10 cellular contexts compared by ENCODE assay signal in genomic region chr12:26941251-26941650, GRCh38. TPM values are rescaled to one million over a fixed set of nuclear protein-coding genes. Genes with fewer than 3 reads are reported as not detected.
DNase-seq lines count a peak whose midpoint lies in the region; ATAC-seq and TF ChIP-seq lines count a peak whose summit lies in the region.
"Had no signal": no experiment of that assay in that cellular context is flagged by ENCODE, and none has a peak within 500 bp of the region (broad histone marks: within the 10 kb centered on the region; RNA-seq: fewer than 3 reads in every experiment).

No MANE protein-coding gene starts in this region.

- TF ChIP-seq POLR2A in testis (IDR thresholded peaks at IDR 0.05), result no peak

- WGBS in testis, 2 donors, result 22 to 25% methylated on average over 1 of the region's 1 CpG

- H3K4me1 ChIP-seq in effector memory CD4-positive, alpha-beta T cell (ENCODE audit: control insufficient read depth, insufficient read depth, low read length, poor library complexity, severe bottlenecking), result peaks cover 19% of the 10 kb centered on the region
- H3K4me1 ChIP-seq in testis, result peaks cover 24% of the 10 kb centered on the region

- peaks cover 38% of the 10 kb centered on the region for H3K36me3 Mint-ChIP-seq in activated naive CD4-positive, alpha-beta T cell treated with anti-CD3 and anti-CD28 coated beads, Interleukin-2, amount 10 ng/mL, durations not matched to agents 7 days and 5 days
- H3K36me3 Mint-ChIP-seq in T-helper 17 cell (ENCODE audit: low read depth), result peaks cover 10% of the 10 kb centered on the region

- no peak for TF ChIP-seq CTCF in testis (IDR thresholded peaks at IDR 0.05)

- no peaks in the 10 kb centered on the region for H3K36me3 ChIP-seq in effector memory CD4-positive, alpha-beta T cell (ENCODE audit: control insufficient read depth, insufficient read depth, low read length)
- no peaks in the 10 kb centered on the region for H3K36me3 ChIP-seq in testis (ENCODE audit: low read depth, missing control alignments)

- peaks cover 46% of the 10 kb centered on the region for H3K4me1 Mint-ChIP-seq in activated naive CD4-positive, alpha-beta T cell treated with anti-CD3 and anti-CD28 coated beads, Interleukin-2, amount 10 ng/mL, durations not matched to agents 7 days and 5 days
- H3K4me1 Mint-ChIP-seq in T-helper 17 cell, result peaks cover 42% of the 10 kb centered on the region

- H3K9me3 Mint-ChIP-seq in activated naive CD4-positive, alpha-beta T cell treated with anti-CD3 and anti-CD28 coated beads, Interleukin-2, amount 10 ng/mL, durations not matched to agents 7 days and 5 days, result peaks cover 4% of the 10 kb centered on the region

- intact Hi-C loops in testis (cut with DNase I; ENCODE audit: low total_unique reads), result no loop called here

- ATAC-seq in T-helper 17 cell, result no peak
- ATAC-seq in HG03571 (IDR thresholded peaks at IDR 0.05; ENCODE audit: unreplicated experiment), result no peak

- no peaks in the 10 kb centered on the region for H3K27me3 ChIP-seq in effector memory CD4-positive, alpha-beta T cell (replicated peaks; ENCODE audit: control insufficient read depth, insufficient read depth, low read length, poor library complexity, severe bottlenecking)
- H3K27me3 ChIP-seq in testis, result no peaks in the 10 kb centered on the region

- CTCF ChIA-PET in activated naive CD4-positive, alpha-beta T cell treated with anti-CD3 and anti-CD28 coated beads, Interleukin-2, amount 10 ng/mL, durations not matched to agents 7 days and 5 days (lab: Charles Lee), result interaction anchor here (1.3 kb wide), 2 partner anchors 11 to 35 kb away, joined by 3 to 5 read pairs; no protein-coding TSS in a partner anchor

- no peak for DNase-seq in activated naive CD4-positive, alpha-beta T cell treated with anti-CD3 and anti-CD28 coated beads, Interleukin-2, amount 10 ng/mL, durations not matched to agents 7 days and 5 days
- no peak for DNase-seq in activated naive CD4-positive, alpha-beta T cell treated with anti-CD3 and anti-CD28 coated beads, Interleukin-2, amount 50 U/mL, for 16 hours
- DNase-seq in T-helper 17 cell (no peak), testis (no peak), caudate nucleus (lab: John Stamatoyannopoulos, UW) (no peak), D341Med (ENCODE audit: low spot score) (no peak)
- no peak for DNase-seq in effector memory CD4-positive, alpha-beta T cell
- DNase-seq: midbrain; NK-92 treated with Interleukin-12 subunit alpha and Interleukin-12 subunit beta, amount 100 ng/mL, for 24 hours had no signal

- H3K27ac Mint-ChIP-seq in activated naive CD4-positive, alpha-beta T cell treated with anti-CD3 and anti-CD28 coated beads, Interleukin-2, amount 10 ng/mL, durations not matched to agents 7 days and 5 days, result peak overlapping the region; percentile 99
- H3K27ac Mint-ChIP-seq in T-helper 17 cell, result peak overlapping the region; percentile 97

- peak overlapping the region; percentile 20 for H3K4me3 ChIP-seq in effector memory CD4-positive, alpha-beta T cell (ENCODE audit: insufficient read depth, low read depth, low read length, poor library complexity, severe bottlenecking)
- no peak overlapping the region for H3K4me3 ChIP-seq in testis

- H3K9me3 ChIP-seq in T-helper 17 cell (ENCODE audit: control insufficient read depth, low read length, poor library complexity, severe bottlenecking) (no peaks in the 10 kb centered on the region), testis (no peaks in the 10 kb centered on the region)
- no peaks in the 10 kb centered on the region for H3K9me3 ChIP-seq in effector memory CD4-positive, alpha-beta T cell (ENCODE audit: control insufficient read depth, low read length)

- H3K27me3 Mint-ChIP-seq in activated naive CD4-positive, alpha-beta T cell treated with anti-CD3 and anti-CD28 coated beads, Interleukin-2, amount 10 ng/mL, durations not matched to agents 7 days and 5 days, result no peaks in the 10 kb centered on the region
- no peaks in the 10 kb centered on the region for H3K27me3 Mint-ChIP-seq in T-helper 17 cell

- H3K4me3 Mint-ChIP-seq in activated naive CD4-positive, alpha-beta T cell treated with anti-CD3 and anti-CD28 coated beads, Interleukin-2, amount 10 ng/mL, durations not matched to agents 7 days and 5 days, result peak overlapping the region; percentile 89
- H3K4me3 Mint-ChIP-seq in T-helper 17 cell, result peak overlapping the region; percentile 99

- peak overlapping the region; percentile 94 for H3K27ac ChIP-seq in effector memory CD4-positive, alpha-beta T cell (ENCODE audit: insufficient read depth, low read length, poor library complexity, severe bottlenecking)
- H3K27ac ChIP-seq in testis, result peak overlapping the region; percentile 8 to 99
- no peak overlapping the region for H3K27ac ChIP-seq in caudate nucleus (ENCODE audit: low read depth, low read length)

RNA-seq across cellular contexts. Expression of gene FGFR1OP2, which starts 3.0 kb away (rescaled TPM):
- total RNA-seq in T-helper 17 cell (10 to 100 TPM; 50.8 to 56.1 TPM), testis (100 to 1,000 TPM; 102 to 103 TPM)
- 30.5 TPM for polyA plus RNA-seq in testis (ENCODE audit: insufficient read depth, low read depth, low replicate concordance)

RNA-seq across cellular contexts. Expression of gene INTS13, which starts 3.5 kb away (rescaled TPM):
- total RNA-seq in T-helper 17 cell (10 to 100 TPM; 21.2 to 24.7 TPM), testis (10 to 100 TPM; 18.2 to 25.2 TPM)
- 20.1 TPM for polyA plus RNA-seq in testis (ENCODE audit: insufficient read depth, low read depth, low replicate concordance)
